ENCODE assay signal across 9 cellular contexts in genomic region chr2:196182439-196183171, GRCh38. TPM values are rescaled to one million over a fixed set of nuclear protein-coding genes. Genes with fewer than 3 reads are reported as not detected.
DNase-seq lines count a peak whose midpoint lies in the region; ATAC-seq and TF ChIP-seq lines count a peak whose summit lies in the region.
"Had no signal": no experiment of that assay in that cellular context is flagged by ENCODE, and none has a peak within 500 bp of the region (broad histone marks: within the 10 kb centered on the region; RNA-seq: fewer than 3 reads in every experiment).

No MANE protein-coding gene starts in this region.

- DNase-seq in kidney tubule cell (ENCODE audit: low spot score) (peak; percentile 48), Kasumi-1 (lab: John Stamatoyannopoulos, UW) (no peak), NCI-H146 (lab: John Stamatoyannopoulos, UW) (no peak), putamen (ENCODE audit: low spot score) (no peak), osteocyte (ENCODE audit: extremely low spot score, unreplicated experiment) (no peak)
- DNase-seq: GM23248 had no signal

- no peak for TF ChIP-seq CTCF in osteocyte (IDR thresholded peaks at IDR 0.05)

- no peaks in the 10 kb centered on the region for H3K27me3 Mint-ChIP-seq in osteocyte (ENCODE audit: unreplicated experiment)

- ATAC-seq in GM18511 (IDR thresholded peaks at IDR 0.05; ENCODE audit: unreplicated experiment) (peak; percentile 93), GM21717 (IDR thresholded peaks at IDR 0.05; ENCODE audit: unreplicated experiment) (peak; percentile 86), HG03575 (IDR thresholded peaks at IDR 0.05; ENCODE audit: extremely low read depth, insufficient number of reproducible peaks, low FRiP score, unreplicated experiment) (peak; percentile 81)

- H3K9me3 Mint-ChIP-seq in osteocyte (ENCODE audit: unreplicated experiment), result no peaks in the 10 kb centered on the region

- H3K4me3 Mint-ChIP-seq in osteocyte (ENCODE audit: unreplicated experiment), result no peak overlapping the region

- no peaks in the 10 kb centered on the region for H3K36me3 Mint-ChIP-seq in osteocyte (ENCODE audit: unreplicated experiment)

- no peak overlapping the region for H3K27ac Mint-ChIP-seq in osteocyte (ENCODE audit: unreplicated experiment)

- no peaks in the 10 kb centered on the region for H3K4me1 Mint-ChIP-seq in osteocyte (ENCODE audit: unreplicated experiment)

RNA-seq across cellular contexts. Expression of gene STK17B, which starts 11.2 kb away (rescaled TPM):
- 77.5 and 89.3 TPM in 2 replicates for total RNA-seq in osteocyte
